ENCODE assay signal across 8 cellular contexts in genomic region chr14:91286530-91286937, GRCh38. TPM values are rescaled to one million over a fixed set of nuclear protein-coding genes. Genes with fewer than 3 reads are reported as not detected.
DNase-seq lines count a peak whose midpoint lies in the region; ATAC-seq and TF ChIP-seq lines count a peak whose summit lies in the region.

No MANE protein-coding gene starts in this region.

- dilution Hi-C loops in mammary epithelial cell (cut with HindIII; ENCODE audit: low sequenced_read_pairs), result loop anchor here (25.0 kb wide), 1 partner anchor 124 kb away; no protein-coding TSS in a partner anchor

- no peaks in the 10 kb centered on the region for H3K27me3 Mint-ChIP-seq in activated B cell treated with CpG ODN at 0.5 μM for 24 hours

- H3K36me3 ChIP-seq in mammary epithelial cell (ENCODE audit: insufficient read depth, low read length), result no peaks in the 10 kb centered on the region

- H3K36me3 Mint-ChIP-seq in activated B cell treated with CpG ODN at 0.5 μM for 24 hours (ENCODE audit: low read depth), result peaks cover 97% of the 10 kb centered on the region

- H3K4me3 ChIP-seq in mammary epithelial cell (replicated peaks in 1 of 3; ENCODE audit: insufficient read depth in 1 of 3, low read depth in 2 of 3, low read length in 3 of 3), result no peak overlapping the region

- peaks cover 24% of the 10 kb centered on the region for H3K4me1 Mint-ChIP-seq in activated B cell treated with CpG ODN at 0.5 μM for 24 hours

- DNase-seq in AG08395 (ENCODE audit: low spot score) (peak; percentile 83), NCI-H2227 treated with DMSO at 0.1 percent for 48 hours (lab: John Stamatoyannopoulos, UW) (peak; percentile 18), activated B cell treated with CpG ODN at 0.5 μM for 24 hours (peak; percentile 64), mammary epithelial cell (peak; percentile 64), islet precursor cell (peak; percentile 85)
- DNase-seq in stimulated activated CD4-positive, alpha-beta T cell treated with anti-CD3 and anti-CD28 coated beads, Interleukin-1b, Interleukin-23, amount 100 ng/mL, for 4 hours (ENCODE audit: low read depth in 2 of 2), result peak; percentile 78 to 83

- H3K79me2 ChIP-seq in mammary epithelial cell (ENCODE audit: insufficient read depth, low read length), result no peaks in the 10 kb centered on the region

- ATAC-seq in GM21723 (IDR thresholded peaks at IDR 0.05; ENCODE audit: unreplicated experiment) (peak; percentile 62), activated B cell treated with CpG ODN at 0.5 μM for 24 hours (ENCODE audit: low read depth) (peak; percentile 88), HG03139 (IDR thresholded peaks at IDR 0.05; ENCODE audit: unreplicated experiment) (no peak)

- CTCF ChIA-PET in activated B cell treated with CpG ODN at 0.5 μM for 24 hours (lab: Charles Lee) (interaction anchor here (0.6 to 12.1 kb wide), 15 partner anchors 11 to 394 kb away, joined by 3 to 265 read pairs (median 3); partner anchors contain the start of genes GPR68 and RPS6KA5), mammary epithelial cell (lab: Charles Lee; ENCODE audit: low non-redundant PET) (interaction anchor here (0.6 kb wide), 1 partner anchor 110 kb away, joined by 8 read pairs; no protein-coding TSS in a partner anchor)

- H3K4me2 ChIP-seq in mammary epithelial cell (ENCODE audit: insufficient read depth, low read depth, low read length), result no peak overlapping the region

- no peak overlapping the region for H3K27ac Mint-ChIP-seq in activated B cell treated with CpG ODN at 0.5 μM for 24 hours

- TF ChIP-seq CTCF in activated B cell treated with CpG ODN at 0.5 μM for 24 hours (IDR thresholded peaks at IDR 0.05), result peak; percentile 90
- peak; percentile 83 to 94 for TF ChIP-seq CTCF in mammary epithelial cell (conservative IDR thresholded peaks at IDR 0.05 in 1 of 2, IDR thresholded peaks at IDR 0.05 in 1 of 2; ENCODE audit: extremely low read depth in 1 of 2, insufficient read depth in 1 of 2, low read depth in 1 of 2, low read length in 2 of 2)

- in situ Hi-C loops in mammary epithelial cell (cut with MboI; ENCODE audit: low sequenced_read_pairs in 2 of 2), result loop anchor here (5.0 to 25.0 kb wide), 2 partner anchors 109 to 374 kb away; no protein-coding TSS in a partner anchor

- H3K9ac ChIP-seq in mammary epithelial cell (ENCODE audit: insufficient read depth, low read length), result no peak overlapping the region

- BruUV-seq in mammary epithelial cell (replicated peaks; lab: Mats Ljungman, UMichigan), result TSS peak; percentile 71

- no peak overlapping the region for H3K4me3 Mint-ChIP-seq in activated B cell treated with CpG ODN at 0.5 μM for 24 hours

- H3K27ac ChIP-seq in mammary epithelial cell (ENCODE audit: insufficient read depth, low read depth, low read length), result no peak overlapping the region

- no peak overlapping the region for H2AFZ ChIP-seq in mammary epithelial cell (ENCODE audit: low read depth, low read length)

- peaks cover 23% of the 10 kb centered on the region for H3K4me1 ChIP-seq in mammary epithelial cell (ENCODE audit: insufficient read depth, low read length)

- 28% methylated on average over 7 of the region's 7 CpGs for WGBS in mammary epithelial cell (ENCODE audit: low coverage, missing lambda C conversion rate)

- no peaks in the 10 kb centered on the region for H4K20me1 ChIP-seq in mammary epithelial cell (ENCODE audit: insufficient read depth, low read length)

- H3K9me3 Mint-ChIP-seq in activated B cell treated with CpG ODN at 0.5 μM for 24 hours, result no peaks in the 10 kb centered on the region

- intact Hi-C loops in activated B cell treated with CpG ODN at 0.5 μM for 24 hours (cut with micrococcal nuclease), result loop anchor here (1.0 to 5.0 kb wide), 6 partner anchors 32 to 383 kb away; no protein-coding TSS in a partner anchor
- intact Hi-C loops in mammary epithelial cell (cut with micrococcal nuclease), result loop anchor here (1.0 kb wide), 3 partner anchors 31 to 383 kb away; no protein-coding TSS in a partner anchor

- POLR2A ChIA-PET in activated B cell treated with CpG ODN at 0.5 μM for 24 hours (lab: Charles Lee), result no interaction called here

- no peaks in the 10 kb centered on the region for H3K27me3 ChIP-seq in mammary epithelial cell (ENCODE audit: insufficient read depth, low read length)

- no peaks in the 10 kb centered on the region for H3K9me3 ChIP-seq in mammary epithelial cell (replicated peaks; ENCODE audit: insufficient read depth, low read length)

RNA-seq across cellular contexts. Expression of gene GPR68, which starts 42.0 kb away (rescaled TPM):
- total RNA-seq in activated B cell treated with CpG ODN at 0.5 μM for 24 hours, result 1.4 and 1.8 TPM in 2 replicates
- total RNA-seq in mammary epithelial cell, result under 1 TPM in 1 of 2 donors, not detected in 1; 0.83 TPM
- 0.06 TPM for polyA plus RNA-seq in mammary epithelial cell
- polyA minus RNA-seq in mammary epithelial cell, result not detected

Comparison
In these comparisons a context has a peak if more than half of its experiments do, and no peak if none do; other contexts are left out.
1. DNase-seq: peak in every context shown above with its lines; median percentile 85 in islet precursor cell; 83 in AG08395; 80 in stimulated activated CD4-positive, alpha-beta T cell treated with anti-CD3 and anti-CD28 coated beads, Interleukin-1b, Interleukin-23, amount 100 ng/mL, for 4 hours; 64 in activated B cell treated with CpG ODN at 0.5 μM for 24 hours; 64 in mammary epithelial cell; 18 in NCI-H2227 treated with DMSO at 0.1 percent for 48 hours.